In the genomic region with DNA sequence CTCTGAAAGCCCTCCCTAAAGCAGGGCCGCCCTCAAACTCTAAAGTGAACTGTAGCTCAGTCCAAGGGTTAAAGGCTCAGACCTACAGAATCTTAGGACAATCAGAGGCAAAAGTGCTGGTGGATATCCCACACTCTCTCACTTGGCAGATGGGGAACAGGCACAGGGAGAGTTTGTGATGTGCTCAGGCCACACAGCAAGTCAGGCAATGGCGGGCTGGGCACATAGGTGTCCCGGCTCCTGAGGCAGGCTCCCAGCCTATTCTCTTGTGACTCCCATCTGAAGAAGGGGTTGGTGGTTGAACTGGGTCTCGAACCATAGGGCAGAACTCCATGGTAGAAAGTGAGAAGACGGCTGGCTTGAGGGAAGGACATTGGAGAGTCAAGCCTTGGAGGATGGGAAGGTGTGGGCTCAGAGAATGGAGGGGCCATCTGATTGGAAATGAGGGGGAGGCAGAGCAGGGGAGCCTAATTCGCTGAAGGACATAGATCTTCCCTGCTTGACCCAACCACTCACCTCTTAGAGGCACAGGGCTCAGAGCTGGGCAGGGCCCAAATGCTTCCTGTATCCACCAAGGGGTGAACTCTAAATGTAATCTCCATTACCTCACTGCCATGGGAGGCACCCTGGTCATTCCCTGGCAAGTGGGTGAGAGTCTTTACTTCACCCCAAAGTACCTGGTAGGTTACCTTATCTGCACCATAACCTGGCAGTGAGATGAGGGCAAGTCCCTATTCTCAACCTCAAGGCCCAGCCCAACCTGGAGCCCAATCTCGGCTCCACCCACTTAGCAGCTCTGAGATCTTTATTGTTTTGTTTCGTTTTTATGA, we compare ENCODE assay signal across 16 cellular contexts. TPM values are rescaled to one million over a fixed set of nuclear protein-coding genes. Genes with fewer than 3 reads are reported as not detected.
DNase-seq lines count a peak whose midpoint lies in the region; ATAC-seq and TF ChIP-seq lines count a peak whose summit lies in the region.
"Had no signal": no experiment of that assay in that cellular context is flagged by ENCODE, and none has a peak within 500 bp of the region (broad histone marks: within the 10 kb centered on the region; RNA-seq: fewer than 3 reads in every experiment).

No MANE protein-coding gene starts in this region.

- no peaks in the 10 kb centered on the region for H3K36me3 ChIP-seq in PC-3 (ENCODE audit: low read depth, low read length)
- no peaks in the 10 kb centered on the region for H3K36me3 ChIP-seq in effector memory CD4-positive, alpha-beta T cell (ENCODE audit: control insufficient read depth, insufficient read depth, low read length)
- no peaks in the 10 kb centered on the region for H3K36me3 ChIP-seq in osteoblast (ENCODE audit: insufficient read depth, low read length)
- no peaks in the 10 kb centered on the region for H3K36me3 ChIP-seq in SK-N-SH (replicated peaks in 1 of 2; ENCODE audit: control insufficient read depth in 1 of 2, insufficient read depth in 2 of 2, low read length in 1 of 2)
- H3K36me3 ChIP-seq: upper lobe of left lung had no signal

- peaks cover 11% of the 10 kb centered on the region for H3K4me1 ChIP-seq in PC-3 (ENCODE audit: insufficient read depth, low read length)
- H3K4me1 ChIP-seq in effector memory CD4-positive, alpha-beta T cell (ENCODE audit: control insufficient read depth, insufficient read depth, low read length, poor library complexity, severe bottlenecking): peaks cover 30% of the 10 kb centered on the region
- peaks cover 10% of the 10 kb centered on the region for H3K4me1 ChIP-seq in osteoblast (ENCODE audit: insufficient read depth, low read length)
- peaks cover 0 to 24% of the 10 kb centered on the region in 2 experiments; a peak in 1 of 4 replicates for H3K4me1 ChIP-seq in SK-N-SH (ENCODE audit: control insufficient read depth in 1 of 2, insufficient read depth in 2 of 2, low read depth in 1 of 2, low read length in 1 of 2)

- H3K27ac ChIP-seq in PC-3 (ENCODE audit: low read length): no peak overlapping the region
- H3K27ac ChIP-seq in effector memory CD4-positive, alpha-beta T cell (ENCODE audit: insufficient read depth, low read length, poor library complexity, severe bottlenecking): peak overlapping the region; percentile 20
- no peak overlapping the region for H3K27ac ChIP-seq in osteoblast (ENCODE audit: low read depth, low read length)
- no peak overlapping the region for H3K27ac ChIP-seq in SK-N-SH (ENCODE audit: low read depth in 2 of 2, low read length in 1 of 2)
- H3K27ac ChIP-seq: coronary artery, hepatocyte, upper lobe of left lung had no signal

- WGBS in SK-N-SH (ENCODE audit: low lambda C conversion rate): 88% methylated on average over 8 of the region's 8 CpGs

- intact Hi-C loops in CD14-positive monocyte (cut with micrococcal nuclease) (loop anchor here in 1 of 2 donors (10.0 kb wide), 1 partner anchor 299 kb away; no protein-coding TSS in a partner anchor), PC-3 (cut with micrococcal nuclease) (loop anchor here (10.0 kb wide), 3 partner anchors 381 to 539 kb away; a partner anchor contains a TSS)

- no peak for TF ChIP-seq EP300 in SK-N-SH (IDR thresholded peaks at IDR 0.05; ENCODE audit: borderline replicate concordance in 1 of 2, low read depth in 1 of 2, low read length in 1 of 2)

- DNase-seq in CD14-positive monocyte (ENCODE audit: low spot score) (peak; percentile 18), PC-3 (no peak), osteoblast (ENCODE audit: insufficient read length, low spot score, missing footprints) (peak; percentile 65), Ammon's horn (ENCODE audit: low spot score) (no peak), WTC11 (ENCODE audit: low spot score) (no peak), SK-N-SH (no peak)
- DNase-seq in effector memory CD4-positive, alpha-beta T cell: no peak
- DNase-seq: activated CD8-positive, alpha-beta memory T cell treated with anti-CD3 and anti-CD28 coated beads, Interleukin-2, amount 10 ng/mL, durations not matched to agents 7 days and 5 days; activated naive CD8-positive, alpha-beta T cell treated with anti-CD3 and anti-CD28 coated beads, Interleukin-2, amount 50 U/mL, for 24 hours; DMS79; NCI-H2029; occipital lobe had no signal

- peaks cover 0 to 2% of the 10 kb centered on the region in 2 donors for H3K36me3 Mint-ChIP-seq in CD14-positive monocyte
- H3K36me3 Mint-ChIP-seq in WTC11: no peaks in the 10 kb centered on the region
- H3K36me3 Mint-ChIP-seq: activated CD8-positive, alpha-beta memory T cell treated with anti-CD3 and anti-CD28 coated beads, Interleukin-2, amount 10 ng/mL, durations not matched to agents 7 days and 5 days had no signal

- H4K20me1 ChIP-seq in PC-3 (ENCODE audit: low read length): no peaks in the 10 kb centered on the region
- H4K20me1 ChIP-seq in osteoblast (ENCODE audit: insufficient read depth, low read length): no peaks in the 10 kb centered on the region
- H4K20me1 ChIP-seq in SK-N-SH (ENCODE audit: insufficient read depth): no peaks in the 10 kb centered on the region

- CTCF ChIA-PET in PC-3 (lab: Charles Lee): no interaction called here
- CTCF ChIA-PET in WTC11 (lab: Charles Lee): interaction anchor here (1.9 kb wide), 1 partner anchor 12 kb away, joined by 6 read pairs; no protein-coding TSS in a partner anchor
- CTCF ChIA-PET in SK-N-SH (lab: Yijun Ruan, JAX): interaction anchor here (0.7 to 14.5 kb wide), 7 partner anchors 8 to 1016 kb away, joined by 3 to 129 read pairs (median 4); no protein-coding TSS in a partner anchor

- TF ChIP-seq CTCF in CD14-positive monocyte (IDR thresholded peaks at IDR 0.05) (no peak), PC-3 (conservative IDR thresholded peaks at IDR 0.05; ENCODE audit: low read depth, low read length) (no peak), osteoblast (IDR thresholded peaks at IDR 0.05; ENCODE audit: extremely low read depth, low read depth, low read length) (no peak), WTC11 (IDR thresholded peaks at IDR 0.05) (no peak), SK-N-SH (IDR thresholded peaks at IDR 0.05) (no peak)

- H3K4me1 Mint-ChIP-seq in CD14-positive monocyte: peaks cover 45% of the 10 kb centered on the region
- peaks cover 15% of the 10 kb centered on the region for H3K4me1 Mint-ChIP-seq in WTC11

- peak overlapping the region in 1 of 2 donors; percentile 27 for H3K4me3 Mint-ChIP-seq in CD14-positive monocyte
- no peak overlapping the region for H3K4me3 Mint-ChIP-seq in WTC11
- H3K4me3 Mint-ChIP-seq: activated CD8-positive, alpha-beta memory T cell treated with anti-CD3 and anti-CD28 coated beads, Interleukin-2, amount 10 ng/mL, durations not matched to agents 7 days and 5 days; activated naive CD8-positive, alpha-beta T cell treated with anti-CD3 and anti-CD28 coated beads, Interleukin-2, amount 50 U/mL, for 24 hours had no signal

- peak overlapping the region in 2 of 7 donors; percentile 14 to 25 for H3K27ac Mint-ChIP-seq in CD14-positive monocyte
- no peak overlapping the region; the same call in 1 of the 2 replicates for H3K27ac Mint-ChIP-seq in WTC11
- H3K27ac Mint-ChIP-seq: activated CD8-positive, alpha-beta memory T cell treated with anti-CD3 and anti-CD28 coated beads, Interleukin-2, amount 10 ng/mL, durations not matched to agents 7 days and 5 days; activated naive CD8-positive, alpha-beta T cell treated with anti-CD3 and anti-CD28 coated beads, Interleukin-2, amount 50 U/mL, for 24 hours had no signal

- TF ChIP-seq RAD21 in SK-N-SH (IDR thresholded peaks at IDR 0.05; ENCODE audit: low read length): no peak

- BruUV-seq in PC-3 (replicated peaks; lab: Mats Ljungman, UMichigan): TSS peak; percentile 1

- H3K9me2 ChIP-seq in PC-3 (replicated peaks; ENCODE audit: low read length) (no peaks in the 10 kb centered on the region), SK-N-SH (no peaks in the 10 kb centered on the region)

- H3K9ac ChIP-seq in PC-3 (ENCODE audit: low read length): no peak overlapping the region
- no peak overlapping the region for H3K9ac ChIP-seq in SK-N-SH

- H2AFZ ChIP-seq in PC-3 (ENCODE audit: low read length) (no peak overlapping the region), osteoblast (ENCODE audit: low read length) (no peak overlapping the region), SK-N-SH (ENCODE audit: low read depth) (no peak overlapping the region)
- H2AFZ ChIP-seq: hepatocyte had no signal

- H3K27me3 ChIP-seq in PC-3 (ENCODE audit: low read length) (no peaks in the 10 kb centered on the region), osteoblast (ENCODE audit: insufficient read depth, low read length) (peaks cover 5% of the 10 kb centered on the region), SK-N-SH (ENCODE audit: insufficient read depth) (no peaks in the 10 kb centered on the region)
- no peaks in the 10 kb centered on the region for H3K27me3 ChIP-seq in effector memory CD4-positive, alpha-beta T cell (replicated peaks; ENCODE audit: control insufficient read depth, insufficient read depth, low read length, poor library complexity, severe bottlenecking)
- H3K27me3 ChIP-seq: hepatocyte, upper lobe of left lung had no signal

- H3K9me3 ChIP-seq in PC-3 (ENCODE audit: low read length) (no peaks in the 10 kb centered on the region), osteoblast (ENCODE audit: low read depth, low read length) (no peaks in the 10 kb centered on the region), SK-N-SH (no peaks in the 10 kb centered on the region)
- H3K9me3 ChIP-seq in effector memory CD4-positive, alpha-beta T cell (ENCODE audit: control insufficient read depth, low read length): no peaks in the 10 kb centered on the region
- H3K9me3 ChIP-seq: upper lobe of left lung had no signal

- no peaks in the 10 kb centered on the region for H3F3A ChIP-seq in PC-3 (ENCODE audit: low read length, unreplicated experiment)
- H3F3A ChIP-seq in SK-N-SH (replicated peaks; ENCODE audit: insufficient read depth): peaks cover 4% of the 10 kb centered on the region

- H3K4me3 ChIP-seq in PC-3 (ENCODE audit: low read length): no peak overlapping the region
- no peak overlapping the region for H3K4me3 ChIP-seq in effector memory CD4-positive, alpha-beta T cell (ENCODE audit: insufficient read depth, low read depth, low read length, poor library complexity, severe bottlenecking)
- no peak overlapping the region for H3K4me3 ChIP-seq in osteoblast (ENCODE audit: insufficient read depth, low read length)
- no peak overlapping the region for H3K4me3 ChIP-seq in SK-N-SH (ENCODE audit: low read depth in 2 of 2, low read length in 1 of 2)
- H3K4me3 ChIP-seq: coronary artery, hepatocyte, upper lobe of left lung had no signal

- ATAC-seq in PC-3: no peak
- no peak for ATAC-seq in WTC11
- no peak for ATAC-seq in GM18517 (IDR thresholded peaks at IDR 0.05; ENCODE audit: unreplicated experiment)
- ATAC-seq: activated CD8-positive, alpha-beta memory T cell treated with anti-CD3 and anti-CD28 coated beads, Interleukin-2, amount 10 ng/mL, durations not matched to agents 7 days and 5 days; activated naive CD8-positive, alpha-beta T cell treated with anti-CD3 and anti-CD28 coated beads, Interleukin-2, amount 50 U/mL, for 24 hours had no signal

- H3K9me3 Mint-ChIP-seq in CD14-positive monocyte (peaks cover 0 to 3% (median 0%) of the 10 kb centered on the region in 7 donors), WTC11 (no peaks in the 10 kb centered on the region)
- H3K9me3 Mint-ChIP-seq: activated naive CD8-positive, alpha-beta T cell treated with anti-CD3 and anti-CD28 coated beads, Interleukin-2, amount 50 U/mL, for 24 hours had no signal

- H3K79me2 ChIP-seq in PC-3 (ENCODE audit: low read length) (no peaks in the 10 kb centered on the region), osteoblast (ENCODE audit: insufficient read depth, low read length) (no peaks in the 10 kb centered on the region), SK-N-SH (ENCODE audit: insufficient read depth) (no peaks in the 10 kb centered on the region)

- H3K4me2 ChIP-seq in PC-3 (ENCODE audit: low read length) (no peak overlapping the region), osteoblast (ENCODE audit: insufficient read depth, low read length) (no peak overlapping the region), SK-N-SH (no peak overlapping the region)
- H3K4me2 ChIP-seq: hepatocyte had no signal

- POLR2A ChIA-PET in PC-3 (lab: Charles Lee; ENCODE audit: unreplicated experiment): no interaction called here
- POLR2A ChIA-PET in WTC11 (lab: Charles Lee): no interaction called here
- POLR2A ChIA-PET in SK-N-SH (lab: Yijun Ruan, JAX): no interaction called here

- H3K27me3 Mint-ChIP-seq in CD14-positive monocyte (ENCODE audit: low read depth in 3 of 3) (peaks cover 7 to 12% (median 10%) of the 10 kb centered on the region in 3 donors), WTC11 (ENCODE audit: low read depth) (peaks cover 19% of the 10 kb centered on the region)

RNA-seq across cellular contexts. Expression of a gene that starts 4.9 kb away (rescaled TPM):
- 1 to 10 TPM; 3.3 to 8.9 TPM for polyA plus RNA-seq in CD14-positive monocyte
- 55.4 and 84.2 TPM in 2 replicates for total RNA-seq in PC-3 (2014; rRNA removed)
- total RNA-seq in osteoblast: 40.9 and 50.4 TPM in 2 replicates
- total RNA-seq in WTC11 (2021): 34.3 to 44.4 TPM (median 35.2 TPM) in 3 replicates
- polyA plus RNA-seq in SK-N-SH (2012; rRNA removed): 6.6 and 23.5 TPM in 2 replicates
- 13.6 and 23.5 TPM in 2 replicates for polyA plus RNA-seq in SK-N-SH (2012; cell fraction: cytosol; rRNA removed)
- polyA plus RNA-seq in SK-N-SH (2012; cell fraction: nucleus; rRNA removed): 39.0 and 44.8 TPM in 2 replicates

Comparison
In these comparisons a context has a peak if more than half of its experiments do, and no peak if none do; other contexts are left out.
1. DNase-seq: peak in CD14-positive monocyte (single experiment) and osteoblast (single experiment); none in PC-3 (single experiment), effector memory CD4-positive, alpha-beta T cell (0 of 3), Ammon's horn (single experiment), WTC11 (single experiment) and SK-N-SH (single experiment).